In the genomic region with DNA sequence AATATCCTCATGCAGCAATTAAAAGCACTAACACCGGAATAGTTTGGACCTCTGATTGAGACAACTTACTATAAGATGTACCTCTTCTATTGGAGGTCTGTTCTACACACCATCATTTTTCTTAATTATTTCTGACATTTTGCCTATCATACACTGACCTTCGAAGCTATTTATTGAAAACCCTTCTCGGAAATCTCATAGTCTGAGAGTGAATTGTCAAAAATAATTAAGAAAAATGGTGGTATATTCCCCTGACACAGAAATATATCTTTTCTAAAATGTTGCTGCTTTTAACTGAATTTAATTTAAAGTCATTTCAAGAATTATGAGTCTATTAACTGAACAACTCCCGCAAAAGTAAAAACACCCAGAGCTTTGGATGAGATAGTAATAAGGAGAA, we compare ENCODE assay signal across 19 cellular contexts.
"Had no signal": no experiment of that assay in that cellular context is flagged by ENCODE, and none has a peak within 500 bp of the region (broad histone marks: within the 10 kb centered on the region; RNA-seq: fewer than 3 reads in every experiment).

No MANE protein-coding gene starts in this region.

- H3K9me3 Mint-ChIP-seq: activated CD8-positive, alpha-beta T cell treated with anti-CD3 and anti-CD28 coated beads for 36 hours; activated naive CD4-positive, alpha-beta T cell treated with anti-CD3 and anti-CD28 coated beads, Interleukin-2, amount 10 ng/mL, durations not matched to agents 7 days and 5 days; activated T-cell treated with anti-CD3 and anti-CD28 coated beads, Interleukin-2, amount 50 U/mL, for 4 hours; activated T-helper 2 cell treated with anti-CD3 and anti-CD28 coated beads, Interferon-gamma antibody, Interleukin-2, Interleukin-4, amounts not matched to agents 10 μg/mL and 5 μg/mL and 100 μg/mL, durations not matched to agents 14 hours and 24 hours and 36 hours had no signal

- H3K27me3 ChIP-seq: SJSA1 had no signal

- ATAC-seq: activated CD8-positive, alpha-beta T cell treated with anti-CD3 and anti-CD28 coated beads for 36 hours; PC-3 had no signal

- DNase-seq: activated CD4-positive, alpha-beta T cell treated with anti-CD3 and anti-CD28 coated beads for 4 hours; activated CD8-positive, alpha-beta T cell treated with anti-CD3 and anti-CD28 coated beads for 36 hours; activated gamma-delta T cell treated with Interleukin-2 at 50 U/mL for 16 hours; activated naive CD4-positive, alpha-beta T cell treated with anti-CD3 and anti-CD28 coated beads, Interleukin-2, amount 10 ng/mL, durations not matched to agents 7 days and 5 days; activated naive CD8-positive, alpha-beta T cell treated with anti-CD3 and anti-CD28 coated beads for 36 hours; activated T-cell treated with anti-CD3 and anti-CD28 coated beads, Interleukin-2, amount 50 U/mL, for 4 hours; cerebellar nuclear complex; MM.1S; NCI-H1105 treated with DMSO at 0.1 percent for 48 hours; NCI-H1436 treated with DMSO at 0.1 percent for 48 hours; NCI-H187; NCI-H2081; NCI-H446; NCI-H524; PC-3; SHP77 had no signal

- H3K9me3 ChIP-seq: SJSA1 had no signal

- H3K27ac Mint-ChIP-seq: activated CD8-positive, alpha-beta T cell treated with anti-CD3 and anti-CD28 coated beads for 36 hours; activated naive CD8-positive, alpha-beta T cell treated with anti-CD3 and anti-CD28 coated beads for 36 hours had no signal

- H3K27ac ChIP-seq: SJSA1, VCaP had no signal

- H3K4me3 Mint-ChIP-seq: activated CD8-positive, alpha-beta T cell treated with anti-CD3 and anti-CD28 coated beads for 36 hours; activated naive CD4-positive, alpha-beta T cell treated with anti-CD3 and anti-CD28 coated beads, Interleukin-2, amount 10 ng/mL, durations not matched to agents 7 days and 5 days; activated naive CD8-positive, alpha-beta T cell treated with anti-CD3 and anti-CD28 coated beads for 36 hours; activated T-cell treated with anti-CD3 and anti-CD28 coated beads, Interleukin-2, amount 50 U/mL, for 4 hours had no signal

- H3K27me3 Mint-ChIP-seq: activated CD8-positive, alpha-beta T cell treated with anti-CD3 and anti-CD28 coated beads for 36 hours; activated naive CD4-positive, alpha-beta T cell treated with anti-CD3 and anti-CD28 coated beads, Interleukin-2, amount 10 ng/mL, durations not matched to agents 7 days and 5 days; activated naive CD8-positive, alpha-beta T cell treated with anti-CD3 and anti-CD28 coated beads for 36 hours had no signal
